ENCODE assay signal across 8 cellular contexts in the genomic region with DNA sequence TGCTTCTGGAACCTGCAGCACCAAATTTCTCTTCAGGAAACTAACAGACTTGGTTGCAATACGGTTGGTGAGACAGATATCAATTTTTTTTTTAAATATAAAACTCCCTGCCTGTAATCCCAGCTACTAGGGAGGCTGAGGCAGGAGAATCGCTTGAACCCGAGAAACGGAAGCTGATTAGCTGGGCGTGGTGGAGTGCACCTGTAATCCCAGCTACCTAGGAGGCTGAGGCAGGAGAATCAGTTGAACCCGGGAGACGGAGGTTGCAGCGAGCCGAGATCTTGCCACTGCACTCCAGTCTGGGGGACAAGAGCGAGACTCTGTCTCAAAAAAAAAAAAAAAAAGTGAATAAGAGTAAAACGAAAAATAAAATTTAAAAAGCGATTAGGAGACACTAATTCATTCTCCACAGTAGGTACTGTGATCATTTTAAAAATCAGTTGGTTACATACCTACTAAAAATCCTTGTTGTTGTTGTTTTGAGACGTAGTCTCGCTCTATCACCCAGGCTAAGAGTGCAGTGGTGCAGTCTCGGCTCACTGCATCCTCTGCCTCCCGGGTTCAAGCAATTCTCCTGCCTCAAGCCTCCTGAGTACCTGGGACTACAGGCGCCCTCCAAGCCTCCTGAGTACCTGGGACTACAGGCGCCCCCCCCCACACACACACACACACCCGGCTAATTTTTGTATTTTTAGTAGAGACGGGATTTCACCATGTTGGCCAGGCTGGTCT. TPM values are rescaled to one million over a fixed set of nuclear protein-coding genes. Genes with fewer than 3 reads are reported as not detected.
DNase-seq lines count a peak whose midpoint lies in the region; ATAC-seq and TF ChIP-seq lines count a peak whose summit lies in the region.

No MANE protein-coding gene starts in this region.

- peaks cover 31% of the 10 kb centered on the region for H3K4me1 Mint-ChIP-seq in activated naive CD4-positive, alpha-beta T cell treated with anti-CD3 and anti-CD28 coated beads, Interleukin-2, amount 10 ng/mL, durations not matched to agents 7 days and 5 days

- peak overlapping the region; percentile 92 for H3K4me3 ChIP-seq in adipocyte (ENCODE audit: low read length)
- peak overlapping the region; percentile 58 to 71 for H3K4me3 ChIP-seq in left lung
- H3K4me3 ChIP-seq in tibial nerve = peak overlapping the region; percentile 66 to 86 (median 74)

- ATAC-seq in activated naive CD4-positive, alpha-beta T cell treated with anti-CD3 and anti-CD28 coated beads, Interleukin-2, amount 50 U/mL, for 72 hours = no peak
- ATAC-seq in left lung = no peak
- ATAC-seq in GM19023 (IDR thresholded peaks at IDR 0.05; ENCODE audit: unreplicated experiment) = no peak

- H3K9ac ChIP-seq in adipocyte (ENCODE audit: low read length) = peak overlapping the region; percentile 94

- no peak overlapping the region for H3K4me3 Mint-ChIP-seq in activated naive CD4-positive, alpha-beta T cell treated with anti-CD3 and anti-CD28 coated beads, Interleukin-2, amount 10 ng/mL, durations not matched to agents 7 days and 5 days

- H3K9me3 ChIP-seq in adipocyte (ENCODE audit: control insufficient read depth, low read length) (no peaks in the 10 kb centered on the region), left lung (no peaks in the 10 kb centered on the region), tibial nerve (no peaks in the 10 kb centered on the region)

- TF ChIP-seq CTCF in left lung (IDR thresholded peaks at IDR 0.05) (no peak), tibial nerve (IDR thresholded peaks at IDR 0.05) (no peak)

- H3K27me3 Mint-ChIP-seq in activated naive CD4-positive, alpha-beta T cell treated with anti-CD3 and anti-CD28 coated beads, Interleukin-2, amount 10 ng/mL, durations not matched to agents 7 days and 5 days = no peaks in the 10 kb centered on the region

- TF ChIP-seq POLR2A in tibial nerve (IDR thresholded peaks at IDR 0.05) = no peak

- CTCF ChIA-PET in activated naive CD4-positive, alpha-beta T cell treated with anti-CD3 and anti-CD28 coated beads, Interleukin-2, amount 10 ng/mL, durations not matched to agents 7 days and 5 days (lab: Charles Lee) = interaction anchor here (0.6 to 2.1 kb wide), 13 partner anchors 9 to 84 kb away, joined by 3 to 14 read pairs (median 4); partner anchors contain the start of genes ANKRD34A, LIX1L, NUDT17 and PEX11B

- TF ChIP-seq EP300 in tibial nerve (IDR thresholded peaks at IDR 0.05) = no peak

- WGBS in tibial nerve, 2 donors = 63 to 65% methylated on average over 20 of the region's 20 CpGs

- intact Hi-C loops in left lung (cut with DNase I) (no loop called here), posterior cingulate gyrus (cut with DNase I) (loop anchor here (2.0 kb wide), 1 partner anchor 29 kb away; no protein-coding TSS in a partner anchor)

- H3K9me3 Mint-ChIP-seq in activated naive CD4-positive, alpha-beta T cell treated with anti-CD3 and anti-CD28 coated beads, Interleukin-2, amount 10 ng/mL, durations not matched to agents 7 days and 5 days = no peaks in the 10 kb centered on the region
- no peaks in the 10 kb centered on the region for H3K9me3 Mint-ChIP-seq in activated naive CD4-positive, alpha-beta T cell treated with anti-CD3 and anti-CD28 coated beads, Interleukin-2, amount 50 U/mL, for 72 hours

- no peak overlapping the region for H3K27ac Mint-ChIP-seq in activated naive CD4-positive, alpha-beta T cell treated with anti-CD3 and anti-CD28 coated beads, Interleukin-2, amount 10 ng/mL, durations not matched to agents 7 days and 5 days
- peak overlapping the region in 1 of 2 donors; percentile 92 for H3K27ac Mint-ChIP-seq in activated naive CD4-positive, alpha-beta T cell treated with anti-CD3 and anti-CD28 coated beads, Interleukin-2, amount 50 U/mL, for 72 hours

- H3K4me1 ChIP-seq in adipocyte (ENCODE audit: control insufficient read depth, insufficient read depth, low read length) = peaks cover 14% of the 10 kb centered on the region
- peaks cover 7 to 35% of the 10 kb centered on the region in 2 donors for H3K4me1 ChIP-seq in left lung
- H3K4me1 ChIP-seq in tibial nerve = peaks cover 0 to 28% (median 18%) of the 10 kb centered on the region in 4 donors

- no peaks in the 10 kb centered on the region for H3K27me3 ChIP-seq in adipocyte (replicated peaks; ENCODE audit: control insufficient read depth, insufficient read depth, low read length)
- no peaks in the 10 kb centered on the region for H3K27me3 ChIP-seq in left lung
- H3K27me3 ChIP-seq in tibial nerve = no peaks in the 10 kb centered on the region

- H3K36me3 ChIP-seq in adipocyte (ENCODE audit: control insufficient read depth, insufficient read depth, low read length, severe bottlenecking) = peaks cover 22% of the 10 kb centered on the region
- peaks cover 0 to 14% of the 10 kb centered on the region in 2 donors for H3K36me3 ChIP-seq in left lung
- H3K36me3 ChIP-seq in tibial nerve = peaks cover 0 to 35% (median 0%) of the 10 kb centered on the region in 3 donors

- DNase-seq in activated naive CD4-positive, alpha-beta T cell treated with anti-CD3 and anti-CD28 coated beads, Interleukin-2, amount 10 ng/mL, durations not matched to agents 7 days and 5 days = peak; percentile 36
- DNase-seq in activated naive CD4-positive, alpha-beta T cell treated with anti-CD3 and anti-CD28 coated beads, Interleukin-2, amount 50 U/mL, for 72 hours (ENCODE audit: low spot score in 2 of 2) = no peak
- no peak for DNase-seq in adipocyte (ENCODE audit: low read depth)
- no peak for DNase-seq in left lung
- DNase-seq in tibial nerve (ENCODE audit: low spot score in 2 of 2) = no peak
- DNase-seq in posterior cingulate gyrus = no peak
- DNase-seq in UCSD-AML1 (lab: John Stamatoyannopoulos, UW; ENCODE audit: unreplicated experiment) = no peak

- H3K27ac ChIP-seq in left lung = peak overlapping the region; percentile 95
- peak overlapping the region; percentile 92 to 100 (median 97) for H3K27ac ChIP-seq in tibial nerve

- peaks cover 26% of the 10 kb centered on the region for H3K36me3 Mint-ChIP-seq in activated naive CD4-positive, alpha-beta T cell treated with anti-CD3 and anti-CD28 coated beads, Interleukin-2, amount 10 ng/mL, durations not matched to agents 7 days and 5 days
- peaks cover 0 to 10% of the 10 kb centered on the region in 2 donors for H3K36me3 Mint-ChIP-seq in activated naive CD4-positive, alpha-beta T cell treated with anti-CD3 and anti-CD28 coated beads, Interleukin-2, amount 50 U/mL, for 72 hours

RNA-seq across cellular contexts. Expression of gene RBM8A, which starts 0.8 kb away (rescaled TPM):
- total RNA-seq in activated naive CD4-positive, alpha-beta T cell treated with anti-CD3 and anti-CD28 coated beads, Interleukin-2, amount 50 U/mL, for 72 hours = 100 to 1,000 TPM; 254 to 286 TPM
- total RNA-seq in left lung (100 to 1,000 TPM in 1 of 2 donors, 10 to 100 TPM in 1; 90.2 to 118 TPM), tibial nerve (100 to 1,000 TPM; 113 to 157 (median 129) TPM)

RNA-seq across cellular contexts. Expression of gene PEX11B, which starts 9.6 kb away (rescaled TPM):
- total RNA-seq in activated naive CD4-positive, alpha-beta T cell treated with anti-CD3 and anti-CD28 coated beads, Interleukin-2, amount 50 U/mL, for 72 hours = 10 to 100 TPM; 17.9 to 36.1 TPM
- total RNA-seq in left lung (10 to 100 TPM; 31.9 to 32.4 TPM), tibial nerve (10 to 100 TPM; 27.9 to 35.2 (median 30.8) TPM)

RNA-seq across cellular contexts. Expression of gene ITGA10, which starts 18.2 kb away (rescaled TPM):
- 1 to 10 TPM; 1.0 to 1.5 TPM for total RNA-seq in activated naive CD4-positive, alpha-beta T cell treated with anti-CD3 and anti-CD28 coated beads, Interleukin-2, amount 50 U/mL, for 72 hours
- total RNA-seq in left lung = 10 to 100 TPM in 1 of 2 donors, 1 to 10 TPM in 1; 5.8 to 12.5 TPM
- 10 to 100 TPM; 29.4 to 42.9 (median 39.4) TPM for total RNA-seq in tibial nerve

RNA-seq across cellular contexts. Expression of gene LIX1L, which starts 29.7 kb away (rescaled TPM):
- 10 to 100 TPM; 47.9 to 50.1 TPM for total RNA-seq in activated naive CD4-positive, alpha-beta T cell treated with anti-CD3 and anti-CD28 coated beads, Interleukin-2, amount 50 U/mL, for 72 hours
- total RNA-seq in left lung (10 to 100 TPM; 28.9 to 32.0 TPM), tibial nerve (10 to 100 TPM; 30.8 to 57.1 (median 41.5) TPM)

RNA-seq across cellular contexts. Expression of gene ANKRD34A, which starts 36.3 kb away (rescaled TPM):
- 1 to 10 TPM; 5.4 to 9.1 TPM for total RNA-seq in activated naive CD4-positive, alpha-beta T cell treated with anti-CD3 and anti-CD28 coated beads, Interleukin-2, amount 50 U/mL, for 72 hours
- total RNA-seq in left lung (1 to 10 TPM in 1 of 2 donors, under 1 TPM in 1; 0.82 to 1.2 TPM), tibial nerve (1 to 10 TPM in 2 of 4 donors, under 1 TPM in 2; 0.39 to 2.4 (median 1.3) TPM)
